ENCODE assay signal across 24 cellular contexts in genomic region chr9:3386753-3387152, GRCh38.
DNase-seq lines count a peak whose midpoint lies in the region; ATAC-seq and TF ChIP-seq lines count a peak whose summit lies in the region.
"Had no signal": no experiment of that assay in that cellular context is flagged by ENCODE, and none has a peak within 500 bp of the region (broad histone marks: within the 10 kb centered on the region; RNA-seq: fewer than 3 reads in every experiment).

No MANE protein-coding gene starts in this region.

- intact Hi-C loops in natural killer cell (cut with micrococcal nuclease) (no loop called here), body of pancreas (cut with DNase I) (no loop called here)

- peak overlapping the region; percentile 75 for H3K4me3 Mint-ChIP-seq in natural killer cell treated with Interleukin-12 subunit alpha and Interleukin-12 subunit beta and Interleukin-15 and Interleukin-18, amount 100 ng/mL, for 72 hours
- H3K4me3 Mint-ChIP-seq in natural killer cell, result no peak overlapping the region
- no peak overlapping the region for H3K4me3 Mint-ChIP-seq in stimulated activated naive B cell treated with anti-CD40 and anti-IgM and Interleukin-4, amounts not matched to agents 10 μg/mL and 1 μg/mL and 100 μg/mL, for 72 hours
- H3K4me3 Mint-ChIP-seq: brain, HFFc6 had no signal

- H3K27ac Mint-ChIP-seq in natural killer cell treated with Interleukin-12 subunit alpha and Interleukin-12 subunit beta and Interleukin-15 and Interleukin-18, amount 100 ng/mL, for 72 hours, result no peak overlapping the region
- no peak overlapping the region for H3K27ac Mint-ChIP-seq in natural killer cell
- H3K27ac Mint-ChIP-seq in stimulated activated naive B cell treated with anti-CD40 and anti-IgM and Interleukin-4, amounts not matched to agents 10 μg/mL and 1 μg/mL and 100 μg/mL, for 72 hours, result peak overlapping the region; percentile 26
- H3K27ac Mint-ChIP-seq: brain, HFFc6 had no signal

- ATAC-seq in natural killer cell treated with Interleukin-12 subunit alpha and Interleukin-12 subunit beta and Interleukin-15 and Interleukin-18, amount 100 ng/mL, for 72 hours, result no peak
- no peak for ATAC-seq in natural killer cell
- peak; percentile 48; the same call in 1 of the 3 replicates for ATAC-seq in RWPE2 (ENCODE audit: low read depth)
- peak; percentile 63 for ATAC-seq in body of pancreas
- no peak for ATAC-seq in stimulated activated naive B cell treated with anti-CD40 and anti-IgM and Interleukin-4, amounts not matched to agents 10 μg/mL and 1 μg/mL and 100 μg/mL, for 72 hours (replicated peaks)
- ATAC-seq: naive thymus-derived CD4-positive, alpha-beta T cell; Panc1 had no signal

- H3K36me3 ChIP-seq in RWPE2 (ENCODE audit: low read depth) (no peaks in the 10 kb centered on the region; the same call in 1 of the 2 replicates), body of pancreas (replicated peaks in 1 of 2; ENCODE audit: insufficient read depth in 1 of 2, low read depth in 2 of 2) (no peaks in the 10 kb centered on the region)
- H3K36me3 ChIP-seq: uterus had no signal

- no peaks in the 10 kb centered on the region for H3K27me3 ChIP-seq in RWPE2 (ENCODE audit: insufficient read depth, poor library complexity, severe bottlenecking)
- H3K27me3 ChIP-seq in body of pancreas, result no peaks in the 10 kb centered on the region
- H3K27me3 ChIP-seq: uterus had no signal

- peaks cover 18 to 24% of the 10 kb centered on the region in 2 donors for H3K4me1 Mint-ChIP-seq in natural killer cell treated with Interleukin-12 subunit alpha and Interleukin-12 subunit beta and Interleukin-15 and Interleukin-18, amount 100 ng/mL, for 72 hours (ENCODE audit: low read depth in 2 of 2)
- H3K4me1 Mint-ChIP-seq in natural killer cell, result peaks cover 10 to 25% of the 10 kb centered on the region in 2 donors
- peaks cover 10 to 11% of the 10 kb centered on the region in 2 donors for H3K4me1 Mint-ChIP-seq in stimulated activated naive B cell treated with anti-CD40 and anti-IgM and Interleukin-4, amounts not matched to agents 10 μg/mL and 1 μg/mL and 100 μg/mL, for 72 hours

- H3K4me3 ChIP-seq in RWPE2 (ENCODE audit: severe bottlenecking) (no peak overlapping the region), body of pancreas (no peak overlapping the region)
- H3K4me3 ChIP-seq: GM23248, uterus had no signal

- H3K27me3 Mint-ChIP-seq in natural killer cell treated with Interleukin-12 subunit alpha and Interleukin-12 subunit beta and Interleukin-15 and Interleukin-18, amount 100 ng/mL, for 72 hours, result no peaks in the 10 kb centered on the region
- H3K27me3 Mint-ChIP-seq in natural killer cell (ENCODE audit: low read depth in 2 of 2), result no peaks in the 10 kb centered on the region
- no peaks in the 10 kb centered on the region for H3K27me3 Mint-ChIP-seq in stimulated activated naive B cell treated with anti-CD40 and anti-IgM and Interleukin-4, amounts not matched to agents 10 μg/mL and 1 μg/mL and 100 μg/mL, for 72 hours
- H3K27me3 Mint-ChIP-seq: brain; naive thymus-derived CD4-positive, alpha-beta T cell had no signal

- peaks cover 36% of the 10 kb centered on the region for H3K36me3 Mint-ChIP-seq in natural killer cell treated with Interleukin-12 subunit alpha and Interleukin-12 subunit beta and Interleukin-15 and Interleukin-18, amount 100 ng/mL, for 72 hours
- peaks cover 27% of the 10 kb centered on the region for H3K36me3 Mint-ChIP-seq in natural killer cell
- H3K36me3 Mint-ChIP-seq in stimulated activated naive B cell treated with anti-CD40 and anti-IgM and Interleukin-4, amounts not matched to agents 10 μg/mL and 1 μg/mL and 100 μg/mL, for 72 hours, result peaks cover 36 to 52% of the 10 kb centered on the region in 2 donors

- no peaks in the 10 kb centered on the region for H3K9me3 ChIP-seq in RWPE2 (ENCODE audit: severe bottlenecking)
- H3K9me3 ChIP-seq in body of pancreas, result no peaks in the 10 kb centered on the region
- H3K9me3 ChIP-seq: uterus had no signal

- no peak for DNase-seq in natural killer cell treated with Interleukin-12 subunit alpha and Interleukin-12 subunit beta and Interleukin-15 and Interleukin-18, amount 100 ng/mL, for 72 hours (ENCODE audit: low spot score)
- no peak for DNase-seq in natural killer cell
- DNase-seq in RWPE2 (ENCODE audit: low spot score), result no peak
- no peak for DNase-seq in body of pancreas
- no peak for DNase-seq in stimulated activated naive B cell treated with anti-CD40 and anti-IgM and Interleukin-4, amounts not matched to agents 10 μg/mL and 1 μg/mL and 100 μg/mL, for 72 hours
- DNase-seq in NCI-H69 (lab: John Stamatoyannopoulos, UW), result no peak
- no peak for DNase-seq in hepatic stellate cell (ENCODE audit: low spot score)
- DNase-seq: activated CD4-positive, alpha-beta T cell treated with anti-CD3 and anti-CD28 coated beads, Interleukin-2, amount 50 U/mL, for 48 hours; GM23248; HFFc6; Kasumi-1; kidney; midbrain; naive thymus-derived CD4-positive, alpha-beta T cell; NCI-H1092; NCI-H1930; NCI-H526; occipital lobe; stimulated activated naive CD4-positive, alpha-beta T cell treated with Interleukin-2 at 50 U/mL for 16 hours; SW 1271; T1000; uterus had no signal

- TF ChIP-seq CTCF in natural killer cell (IDR thresholded peaks at IDR 0.05), result no peak
- TF ChIP-seq CTCF in RWPE2 (IDR thresholded peaks at IDR 0.05; ENCODE audit: poor library complexity, severe bottlenecking), result no peak
- TF ChIP-seq CTCF in body of pancreas (IDR thresholded peaks at IDR 0.05), result no peak

- peaks cover 3% of the 10 kb centered on the region for H3K9me3 Mint-ChIP-seq in natural killer cell treated with Interleukin-12 subunit alpha and Interleukin-12 subunit beta and Interleukin-15 and Interleukin-18, amount 100 ng/mL, for 72 hours
- peaks cover 2% of the 10 kb centered on the region in 2 donors for H3K9me3 Mint-ChIP-seq in natural killer cell
- peaks cover 8 to 11% of the 10 kb centered on the region in 2 donors for H3K9me3 Mint-ChIP-seq in stimulated activated naive B cell treated with anti-CD40 and anti-IgM and Interleukin-4, amounts not matched to agents 10 μg/mL and 1 μg/mL and 100 μg/mL, for 72 hours
- H3K9me3 Mint-ChIP-seq: HFFc6 had no signal

- WGBS in body of pancreas, 2 donors, result 48 to 55% methylated on average over 1 of the region's 1 CpG

- TF ChIP-seq POLR2A in body of pancreas (IDR thresholded peaks at IDR 0.05), result no peak

- no peak overlapping the region for H3K27ac ChIP-seq in RWPE2 (ENCODE audit: poor library complexity, severe bottlenecking)
- no peak overlapping the region for H3K27ac ChIP-seq in body of pancreas
- H3K27ac ChIP-seq: GM23248, uterus had no signal

- H3K4me1 ChIP-seq in RWPE2 (ENCODE audit: insufficient read depth, poor library complexity, severe bottlenecking) (no peaks in the 10 kb centered on the region), body of pancreas (peaks cover 1% of the 10 kb centered on the region)
- H3K4me1 ChIP-seq: uterus had no signal

Comparison
In these comparisons a context has a peak if more than half of its experiments do, and no peak if none do; other contexts are left out.
1. ATAC-seq: peak in RWPE2 (single experiment) and body of pancreas (single experiment); none in natural killer cell treated with Interleukin-12 subunit alpha and Interleukin-12 subunit beta and Interleukin-15 and Interleukin-18, amount 100 ng/mL, for 72 hours (0 of 2), natural killer cell (0 of 3) and stimulated activated naive B cell treated with anti-CD40 and anti-IgM and Interleukin-4, amounts not matched to agents 10 μg/mL and 1 μg/mL and 100 μg/mL, for 72 hours (0 of 2).